11 cellular contexts compared by ENCODE assay signal in genomic region chr5:14218897-14219573, GRCh38.
DNase-seq lines count a peak whose midpoint lies in the region; TF ChIP-seq lines count a peak whose summit lies in the region.
"Had no signal": no experiment of that assay in that cellular context is flagged by ENCODE, and none has a peak within 500 bp of the region (broad histone marks: within the 10 kb centered on the region; RNA-seq: fewer than 3 reads in every experiment).

No MANE protein-coding gene starts in this region.

- no peak overlapping the region for H3K4me3 ChIP-seq in thyroid gland (replicated peaks in 1 of 3)
- H3K4me3 ChIP-seq: pancreas had no signal

- H3K9me3 ChIP-seq in thyroid gland: no peaks in the 10 kb centered on the region
- H3K9me3 ChIP-seq: pancreas had no signal

- peaks cover 25 to 52% of the 10 kb centered on the region in 2 donors for H3K4me1 ChIP-seq in thyroid gland

- H3K27ac Mint-ChIP-seq in mesothelial cell of epicardium: peak overlapping the region; percentile 15

- no peak for TF ChIP-seq CTCF in mesothelial cell of epicardium (IDR thresholded peaks at IDR 0.05; ENCODE audit: unreplicated experiment)
- TF ChIP-seq CTCF in thyroid gland (IDR thresholded peaks at IDR 0.05): no peak

- 56 to 58% methylated on average over 10 of the region's 10 CpGs for WGBS in thyroid gland, 2 donors

- H3K9me3 Mint-ChIP-seq in mesothelial cell of epicardium: no peaks in the 10 kb centered on the region

- H3K4me1 Mint-ChIP-seq in mesothelial cell of epicardium: peaks cover 22% of the 10 kb centered on the region

- H3K27ac ChIP-seq in thyroid gland: peak overlapping the region; percentile 52 to 76 (median 75)
- H3K27ac ChIP-seq: pancreas had no signal

- H3K36me3 Mint-ChIP-seq in mesothelial cell of epicardium: no peaks in the 10 kb centered on the region

- peak; percentile 56 for DNase-seq in NK-92 treated with Interleukin-12 subunit alpha and Interleukin-12 subunit beta, amount 100 ng/mL, for 24 hours (lab: John Stamatoyannopoulos, UW)
- DNase-seq in NK-92 (lab: John Stamatoyannopoulos, UW; ENCODE audit: unreplicated experiment): no peak
- DNase-seq in epidermal melanocyte (ENCODE audit: insufficient read length, low spot score): peak; percentile 50
- DNase-seq in mesothelial cell of epicardium (ENCODE audit: low spot score in 2 of 2, unreplicated experiment in 2 of 2): no peak
- DNase-seq in thyroid gland: peak; percentile 45 to 58
- DNase-seq in NCI-H526 treated with DMSO at 0.1 percent for 48 hours (lab: John Stamatoyannopoulos, UW): no peak
- DNase-seq in amniotic stem cell (lab: John Stamatoyannopoulos, UW): no peak
- no peak for DNase-seq in NCI-H748 treated with DMSO at 0.1 percent for 48 hours (lab: John Stamatoyannopoulos, UW)
- DNase-seq: 8988T; effector CD4-positive, alpha-beta T cell; pancreas had no signal

- TF ChIP-seq POLR2A in thyroid gland (IDR thresholded peaks at IDR 0.05): no peak

- H3K27me3 ChIP-seq in thyroid gland: no peaks in the 10 kb centered on the region
- H3K27me3 ChIP-seq: pancreas had no signal

- no peaks in the 10 kb centered on the region for H3K36me3 ChIP-seq in thyroid gland
- H3K36me3 ChIP-seq: pancreas had no signal

- intact Hi-C loops in thyroid gland (cut with DNase I): no loop called here

- no peak overlapping the region for H3K4me3 Mint-ChIP-seq in mesothelial cell of epicardium

- H3K27me3 Mint-ChIP-seq in mesothelial cell of epicardium (ENCODE audit: low read depth): no peaks in the 10 kb centered on the region

Comparison
In these comparisons a context has a peak if more than half of its experiments do, and no peak if none do; other contexts are left out.
1. DNase-seq: peak in NK-92 treated with Interleukin-12 subunit alpha and Interleukin-12 subunit beta, amount 100 ng/mL, for 24 hours (single experiment), epidermal melanocyte (single experiment) and thyroid gland (2 of 2); none in NK-92 (single experiment), mesothelial cell of epicardium (0 of 2), NCI-H526 treated with DMSO at 0.1 percent for 48 hours (single experiment), amniotic stem cell (single experiment) and NCI-H748 treated with DMSO at 0.1 percent for 48 hours (single experiment).